In genomic region chr1:11802973-11803885, GRCh38 we compare ENCODE assay signal across 8 cellular contexts.
DNase-seq lines count a peak whose midpoint lies in the region; ATAC-seq and TF ChIP-seq lines count a peak whose summit lies in the region.

No MANE protein-coding gene starts in this region.

- TF ChIP-seq CTCF in RWPE2 (IDR thresholded peaks at IDR 0.05; ENCODE audit: poor library complexity, severe bottlenecking) = no peak

- H3K4me1 ChIP-seq in RWPE2 (ENCODE audit: insufficient read depth, poor library complexity, severe bottlenecking) (peaks cover 17% of the 10 kb centered on the region), subcutaneous abdominal adipose tissue (ENCODE audit: control insufficient read depth in 5 of 5, insufficient read depth in 5 of 5, low read length in 5 of 5) (peaks cover 14 to 56% (median 54%) of the 10 kb centered on the region in 5 donors)

- H3K9me3 ChIP-seq in RWPE2 (ENCODE audit: severe bottlenecking) (no peaks in the 10 kb centered on the region), subcutaneous abdominal adipose tissue (ENCODE audit: control insufficient read depth in 5 of 5, low read length in 5 of 5) (no peaks in the 10 kb centered on the region)

- H3K4me3 ChIP-seq in RWPE2 (ENCODE audit: severe bottlenecking) (peak overlapping the region; percentile 34), subcutaneous abdominal adipose tissue (ENCODE audit: low read depth in 1 of 5, low read length in 5 of 5) (peak overlapping the region; percentile 67 to 88 (median 81))

- no peaks in the 10 kb centered on the region for H3K27me3 ChIP-seq in RWPE2 (ENCODE audit: insufficient read depth, poor library complexity, severe bottlenecking)
- H3K27me3 ChIP-seq in subcutaneous abdominal adipose tissue (ENCODE audit: control insufficient read depth in 5 of 5, insufficient read depth in 4 of 5, low read length in 5 of 5) = no peaks in the 10 kb centered on the region

- peak; percentile 66 for ATAC-seq in RWPE2 (ENCODE audit: low read depth)

- peaks cover 33% of the 10 kb centered on the region for H3K36me3 ChIP-seq in RWPE2 (ENCODE audit: low read depth)
- peaks cover 0 to 31% (median 27%) of the 10 kb centered on the region in 5 donors for H3K36me3 ChIP-seq in subcutaneous abdominal adipose tissue (ENCODE audit: control insufficient read depth in 5 of 5, insufficient read depth in 5 of 5, low read length in 5 of 5)

- DNase-seq in DMS79 treated with DMSO at 0.1 percent for 48 hours (lab: John Stamatoyannopoulos, UW) = peak; percentile 91
- peak; percentile 76 for DNase-seq in HS-27A (ENCODE audit: low read depth)
- DNase-seq in RWPE2 (ENCODE audit: low spot score) = peak; percentile 96
- DNase-seq in activated naive CD4-positive, alpha-beta T cell treated with anti-CD3 and anti-CD28 coated beads, Interleukin-2, amount 50 U/mL, for 16 hours = peak; percentile 67
- DNase-seq in glomerular visceral epithelial cell (ENCODE audit: extremely low spot score) = peak; percentile 95
- DNase-seq in nucleus accumbens (lab: John Stamatoyannopoulos, UW) = peak in 46 of 56 donors; percentile 6 to 80 (median 52)
- DNase-seq in HuH-7 (ENCODE audit: low spot score) = no peak

- H3K9ac ChIP-seq in subcutaneous abdominal adipose tissue (ENCODE audit: low read length in 5 of 5) = peak overlapping the region; percentile 66 to 88 (median 77)

- H3K27ac ChIP-seq in RWPE2 (ENCODE audit: poor library complexity, severe bottlenecking) (peak overlapping the region; percentile 94), subcutaneous abdominal adipose tissue (ENCODE audit: low read depth, low read length) (peak overlapping the region; percentile 97)
